Comparison of ENCODE assay signal across 8 cellular contexts in the genomic region with DNA sequence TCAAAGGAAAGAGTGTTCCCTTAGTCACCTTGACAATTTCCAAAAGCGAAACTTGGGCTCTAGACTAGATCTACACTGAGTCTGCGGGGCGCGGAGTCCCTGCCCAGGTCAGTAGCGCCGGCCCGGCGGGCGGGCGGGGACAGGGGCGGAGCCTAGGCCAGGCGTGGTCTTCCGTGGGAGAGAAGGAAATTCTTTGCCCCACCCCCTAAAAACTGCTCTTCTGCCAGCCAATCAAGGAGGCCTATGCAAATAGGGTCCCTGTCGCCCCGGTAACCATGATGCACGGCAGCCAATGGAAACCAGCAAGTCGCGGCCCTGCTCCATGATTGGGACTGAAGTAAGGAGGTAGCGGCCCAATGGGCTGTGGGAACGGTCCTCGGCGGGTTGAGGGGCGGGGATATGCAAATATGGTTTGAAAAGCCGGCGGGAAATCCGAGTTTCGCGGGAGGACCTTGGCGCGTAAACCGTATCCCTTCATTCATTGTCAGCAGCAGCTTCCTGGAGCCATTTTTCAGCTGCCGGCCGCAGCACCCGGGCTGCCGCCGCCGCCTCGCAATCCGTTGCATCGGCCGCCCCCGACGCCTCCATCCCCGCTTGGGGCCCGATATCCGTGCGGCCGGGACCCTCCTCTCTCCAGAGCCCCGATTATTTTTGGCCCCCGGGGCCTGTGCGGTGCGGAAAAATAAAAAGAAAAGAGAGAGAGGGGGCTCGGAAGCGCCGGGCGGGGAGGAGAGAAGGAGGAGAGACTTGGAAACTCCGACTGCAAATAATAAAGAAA. TPM values are rescaled to one million over a fixed set of nuclear protein-coding genes. Genes with fewer than 3 reads are reported as not detected.
DNase-seq lines count a peak whose midpoint lies in the region; ATAC-seq and TF ChIP-seq lines count a peak whose summit lies in the region.

A gene (plus strand): TSS at position 477 of the 778 bp plus-strand sequence. CDS start 354 bp downstream, outside the sequence.

- no peak for TF ChIP-seq POLR2A in testis (IDR thresholded peaks at IDR 0.05)

- H3K36me3 Mint-ChIP-seq in activated naive CD4-positive, alpha-beta T cell treated with anti-CD3 and anti-CD28 coated beads, Interleukin-2, amount 50 U/mL, for 72 hours, result peaks cover 12 to 18% of the 10 kb centered on the region in 2 donors

- no peaks in the 10 kb centered on the region for H3K36me3 ChIP-seq in testis (ENCODE audit: low read depth, missing control alignments)

- intact Hi-C loops in testis (cut with DNase I; ENCODE audit: low total_unique reads), result no loop called here

- no peak for TF ChIP-seq CTCF in testis (IDR thresholded peaks at IDR 0.05)

- H3K27ac Mint-ChIP-seq in activated naive CD4-positive, alpha-beta T cell treated with anti-CD3 and anti-CD28 coated beads, Interleukin-2, amount 50 U/mL, for 72 hours, result peak within 1 kb of the TSS; percentile 100

- H3K4me1 ChIP-seq in testis, result no peaks in the 10 kb centered on the region

- peak within 1 kb of the TSS; percentile 82 to 93 for H3K27ac ChIP-seq in testis

- peak; percentile 90 for ATAC-seq in HG02610 (IDR thresholded peaks at IDR 0.05; ENCODE audit: unreplicated experiment)
- peak; percentile 84 to 86 for ATAC-seq in activated naive CD4-positive, alpha-beta T cell treated with anti-CD3 and anti-CD28 coated beads, Interleukin-2, amount 50 U/mL, for 72 hours

- no peaks in the 10 kb centered on the region for H3K9me3 ChIP-seq in testis

- H3K9me3 Mint-ChIP-seq in activated naive CD4-positive, alpha-beta T cell treated with anti-CD3 and anti-CD28 coated beads, Interleukin-2, amount 50 U/mL, for 72 hours, result no peaks in the 10 kb centered on the region

- peak within 1 kb of the TSS; percentile 87 for H3K4me3 ChIP-seq in GM08714 (ENCODE audit: low read length)
- H3K4me3 ChIP-seq in testis, result peak within 1 kb of the TSS; percentile 83 to 91

- WGBS in testis, 2 donors, result 0% methylated on average over 21 to 57 of the region's 57 CpGs

- DNase-seq in NCI-H1092 treated with DMSO at 0.1 percent for 48 hours (lab: John Stamatoyannopoulos, UW), result peak; percentile 99
- DNase-seq in SKM-1 (lab: John Stamatoyannopoulos, UW; ENCODE audit: unreplicated experiment), result peak; percentile 97
- peak; percentile 95 to 99 for DNase-seq in activated naive CD4-positive, alpha-beta T cell treated with anti-CD3 and anti-CD28 coated beads, Interleukin-2, amount 50 U/mL, for 72 hours (ENCODE audit: low spot score in 2 of 2)
- DNase-seq in glomerular endothelial cell (ENCODE audit: extremely low read depth, low read depth, low spot score), result peak; percentile 96
- DNase-seq in occipital lobe (lab: John Stamatoyannopoulos, UW), result peak; percentile 99
- DNase-seq in testis, result peak; percentile 100

- no peaks in the 10 kb centered on the region for H3K27me3 ChIP-seq in testis

RNA-seq across cellular contexts. Expression of the gene that starts here (rescaled TPM):
- 10 to 100 TPM; 13.6 to 17.3 TPM for total RNA-seq in activated naive CD4-positive, alpha-beta T cell treated with anti-CD3 and anti-CD28 coated beads, Interleukin-2, amount 50 U/mL, for 72 hours
- total RNA-seq in glomerular endothelial cell (13.0 and 16.4 TPM in 2 replicates), occipital lobe (3.6 TPM), testis (1 to 10 TPM; 7.4 to 8.0 TPM)
- polyA plus RNA-seq in testis (ENCODE audit: insufficient read depth, low read depth, low replicate concordance), result 8.7 TPM

Comparison
In these comparisons a context has a peak if more than half of its experiments do, and no peak if none do; other contexts are left out.
1. Peak in every context shown above with its lines: DNase-seq, ATAC-seq, H3K4me3 ChIP-seq and H3K27ac ChIP-seq.